12 cellular contexts compared by ENCODE assay signal in the genomic region with DNA sequence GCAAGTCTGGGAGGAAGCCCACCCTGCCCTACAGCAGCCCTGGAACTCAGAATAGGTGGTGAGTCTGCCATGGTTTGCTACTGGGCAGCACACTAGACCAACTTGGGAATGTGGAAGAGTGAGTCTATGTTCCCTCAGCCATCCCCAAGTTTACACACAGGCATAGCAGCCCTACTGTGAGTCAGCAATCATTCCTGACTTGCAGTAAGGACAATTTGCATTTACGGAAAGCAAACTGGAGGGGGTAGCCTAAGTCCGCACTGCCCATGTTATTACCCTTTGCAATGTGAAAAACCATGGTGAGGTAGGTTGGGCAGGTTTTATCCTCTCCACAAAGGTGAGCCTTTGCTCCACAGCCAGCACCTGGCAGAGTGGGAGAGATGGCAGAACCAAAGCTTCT. TPM values are rescaled to one million over a fixed set of nuclear protein-coding genes. Genes with fewer than 3 reads are reported as not detected.
DNase-seq lines count a peak whose midpoint lies in the region; ATAC-seq, FAIRE-seq and TF ChIP-seq lines count a peak whose summit lies in the region.
"Had no signal": no experiment of that assay in that cellular context is flagged by ENCODE, and none has a peak within 500 bp of the region (broad histone marks: within the 10 kb centered on the region; RNA-seq: fewer than 3 reads in every experiment).

No MANE protein-coding gene starts in this region.

- intact Hi-C loops in gastrocnemius medialis (cut with DNase I; ENCODE audit: low total_unique reads), result no loop called here
- intact Hi-C loops in aorta (cut with DNase I), result no loop called here

- H3K4me1 Mint-ChIP-seq in T-helper 2 cell treated with Interferon-gamma antibody and Interleukin-4, amounts not matched to agents 5 μg/mL and 100 μg/mL, for 36 hours (ENCODE audit: low read depth), result peaks cover 46% of the 10 kb centered on the region

- H3K56ac ChIP-seq in H1 (replicated peaks; ENCODE audit: insufficient read length, low read depth, low read length), result no peak overlapping the region

- peaks cover 0 to 6% of the 10 kb centered on the region in 2 experiments; a peak in 1 of 4 replicates for H3K79me2 ChIP-seq in H1 (ENCODE audit: control insufficient read depth in 1 of 2, insufficient read depth in 2 of 2, low read length in 2 of 2)

- 88% methylated on average over 2 of the region's 2 CpGs; no CpG with 5 or more reads in 1 of the 2 experiments for WGBS in H1 (ENCODE audit: extremely low coverage in 1 of 2, insufficient coverage in 1 of 2, insufficient read length in 1 of 2, insufficient replicate concordance in 2 of 2, low coverage in 1 of 2, low lambda C conversion rate in 2 of 2, missing lambda C conversion rate in 1 of 2), 2 experiments
- WGBS in aorta, 2 donors, result 84 to 98% methylated on average over 2 of the region's 2 CpGs

- H3K27ac ChIP-seq in Peyer's patch, result peak overlapping the region; percentile 29 to 79 (median 60)
- H3K27ac ChIP-seq in H1 (ENCODE audit: low read depth, low read length), result 0 out of 2 replicates have a peak overlapping the region, but pooled peaks have one; percentile 5
- peak overlapping the region in 3 of 4 donors; percentile 3 to 94 (median 10) for H3K27ac ChIP-seq in gastrocnemius medialis
- no peak overlapping the region for H3K27ac ChIP-seq in aorta (ENCODE audit: low read depth in 1 of 2, low read length in 2 of 2)

- H4K8ac ChIP-seq in H1 (ENCODE audit: extremely low read depth, insufficient read depth, low read length), result no peak overlapping the region

- no peak for TF ChIP-seq RAD21 in H1 (IDR thresholded peaks at IDR 0.05 in 1 of 2, conservative IDR thresholded peaks at IDR 0.05 in 1 of 2; ENCODE audit: low read depth in 2 of 2, low read length in 2 of 2)

- TF ChIP-seq POLR2A in Peyer's patch (IDR thresholded peaks at IDR 0.05) (no peak), H1 (IDR thresholded peaks at IDR 0.05; ENCODE audit: control extremely low read depth in 1 of 2, low read depth in 2 of 2, low read length in 2 of 2) (no peak), gastrocnemius medialis (IDR thresholded peaks at IDR 0.05) (no peak)

- POLR2A ChIA-PET in H1 (lab: Charles Lee; ENCODE audit: partially characterized antibody), result interaction anchor here (0.6 to 3.8 kb wide), 9 partner anchors 11 to 73 kb away, joined by 3 to 26 read pairs (median 5); partner anchors contain the start of genes DAG1 and NICN1

- DNase-seq in T-helper 2 cell treated with Interferon-gamma antibody and Interleukin-4, amounts not matched to agents 5 μg/mL and 100 μg/mL, for 36 hours (ENCODE audit: low spot score), result no peak
- no peak for DNase-seq in T-helper 2 cell
- DNase-seq in Peyer's patch, result no peak
- DNase-seq in H1 (ENCODE audit: low read depth in 1 of 2, low spot score in 2 of 2), result no peak
- no peak for DNase-seq in gastrocnemius medialis
- DNase-seq in HTR-8/SVneo (ENCODE audit: insufficient read length, low spot score), result no peak
- DNase-seq in aorta, result no peak
- DNase-seq: 8988T, NCI-H1436 treated with DMSO at 0.1 percent for 48 hours, sigmoid colon had no signal

- H3K4me1 ChIP-seq in Peyer's patch, result peaks cover 3 to 30% (median 24%) of the 10 kb centered on the region in 4 donors
- H3K4me1 ChIP-seq in H1 (replicated peaks in 1 of 4; ENCODE audit: control insufficient read depth in 3 of 4, insufficient read depth in 4 of 4, low read length in 3 of 4), result peaks cover 3 to 11% (median 8%) of the 10 kb centered on the region in 4 experiments
- H3K4me1 ChIP-seq in gastrocnemius medialis, result peaks cover 13 to 22% of the 10 kb centered on the region in 2 donors
- H3K4me1 ChIP-seq in aorta (ENCODE audit: control insufficient read depth in 1 of 2, insufficient read depth in 2 of 2, low read length in 2 of 2), result no peaks in the 10 kb centered on the region

- H4K5ac ChIP-seq in H1 (ENCODE audit: insufficient read length, low read depth, low read length), result no peak overlapping the region

- no peak for FAIRE-seq in H1 (lab: Jason Lieb, UNC)
- no peak for FAIRE-seq in HTR-8/SVneo (lab: Jason Lieb, UNC)

- H2BK120ac ChIP-seq in H1 (replicated peaks; ENCODE audit: low read depth, low read length), result no peak overlapping the region

- no peak overlapping the region for H3K14ac ChIP-seq in H1 (ENCODE audit: insufficient read length)

- no peak overlapping the region; a peak in 1 of 7 replicates for H3K9ac ChIP-seq in H1 (replicated peaks in 1 of 4; ENCODE audit: extremely low read depth in 1 of 4, low read depth in 3 of 4, low read length in 3 of 4)

- no peak for TF ChIP-seq EP300 in H1 (IDR thresholded peaks at IDR 0.05; ENCODE audit: borderline replicate concordance in 1 of 2, low read depth in 2 of 2, low read length in 2 of 2)

- H3K79me1 ChIP-seq in H1 (ENCODE audit: low read depth, low read length), result peaks cover 10% of the 10 kb centered on the region

- peak overlapping the region; percentile 79 for H3K4me3 Mint-ChIP-seq in T-helper 2 cell treated with Interferon-gamma antibody and Interleukin-4, amounts not matched to agents 5 μg/mL and 100 μg/mL, for 36 hours

- H3K23me2 ChIP-seq in H1 (ENCODE audit: low read depth, low read length), result peaks cover 16% of the 10 kb centered on the region

- H3K4ac ChIP-seq in H1 (replicated peaks; ENCODE audit: insufficient read length, low read depth, low read length), result no peak overlapping the region

- H3K23ac ChIP-seq in H1 (ENCODE audit: insufficient read length), result no peak overlapping the region

- H3K27ac Mint-ChIP-seq in T-helper 2 cell treated with Interferon-gamma antibody and Interleukin-4, amounts not matched to agents 5 μg/mL and 100 μg/mL, for 36 hours, result peak overlapping the region; percentile 96

- no peak overlapping the region for H2BK12ac ChIP-seq in H1 (ENCODE audit: low read depth, low read length)

- no peak overlapping the region for H3K4me3 ChIP-seq in Peyer's patch
- H3K4me3 ChIP-seq in H1 (ENCODE audit: extremely low read depth in 1 of 4, insufficient read depth in 2 of 4, low read depth in 3 of 4, low read length in 4 of 4), result no peak overlapping the region
- H3K4me3 ChIP-seq in gastrocnemius medialis, result no peak overlapping the region
- H3K4me3 ChIP-seq in aorta (ENCODE audit: low read length in 2 of 2), result no peak overlapping the region
- H3K4me3 ChIP-seq: coronary artery, sigmoid colon had no signal

- H4K91ac ChIP-seq in H1 (replicated peaks; ENCODE audit: insufficient read length, low read length), result no peak overlapping the region

- H3K9me3 Mint-ChIP-seq in T-helper 2 cell treated with Interferon-gamma antibody and Interleukin-4, amounts not matched to agents 5 μg/mL and 100 μg/mL, for 36 hours, result no peaks in the 10 kb centered on the region

- ATAC-seq in gastrocnemius medialis, result no peak
- ATAC-seq in GM19035 (IDR thresholded peaks at IDR 0.05; ENCODE audit: unreplicated experiment), result no peak
- no peak for ATAC-seq in aorta (ENCODE audit: low FRiP score)

- peaks cover 0 to 2% of the 10 kb centered on the region in 2 experiments for H4K20me1 ChIP-seq in H1 (replicated peaks in 1 of 2; ENCODE audit: control insufficient read depth in 1 of 2, insufficient read depth in 2 of 2, low read length in 2 of 2)

- no peak overlapping the region for H2AFZ ChIP-seq in H1 (ENCODE audit: low read length)

- 0 out of 2 replicates have a peak overlapping the region, but pooled peaks have one; percentile 81 for H2BK5ac ChIP-seq in H1 (ENCODE audit: low read depth, low read length)

- TF ChIP-seq CTCF in Peyer's patch (IDR thresholded peaks at IDR 0.05), result no peak
- TF ChIP-seq CTCF in H1 (IDR thresholded peaks at IDR 0.05; ENCODE audit: control extremely low read depth in 1 of 3, insufficient read depth in 1 of 3, low read depth in 1 of 3, low read length in 3 of 3), result no peak
- no peak for TF ChIP-seq CTCF in gastrocnemius medialis (IDR thresholded peaks at IDR 0.05 in 4 of 5, conservative IDR thresholded peaks at IDR 0.05 in 1 of 5)

- H3K36me3 ChIP-seq in Peyer's patch (peaks cover 0 to 20% (median 0%) of the 10 kb centered on the region in 3 donors), H1 (ENCODE audit: control insufficient read depth in 2 of 4, insufficient read depth in 4 of 4, low read length in 3 of 4) (peaks cover 0 to 8% (median 4%) of the 10 kb centered on the region in 4 experiments; a peak in 2 of 8 replicates), gastrocnemius medialis (peaks cover 0 to 14% of the 10 kb centered on the region in 2 donors), aorta (ENCODE audit: control insufficient read depth in 1 of 2, insufficient read depth in 2 of 2, low read length in 1 of 2) (peaks cover 0 to 5% of the 10 kb centered on the region in 2 donors)

- H3K27me3 ChIP-seq in Peyer's patch (no peaks in the 10 kb centered on the region), H1 (replicated peaks in 1 of 4; ENCODE audit: control insufficient read depth in 3 of 4, extremely low read depth in 1 of 4, insufficient read depth in 3 of 4, low read length in 3 of 4) (0 out of 7 replicates have a peak, but pooled peaks cover 0 to 1% (median 0%) of the 10 kb centered on the region in 4 experiments), gastrocnemius medialis (no peaks in the 10 kb centered on the region), aorta (ENCODE audit: control insufficient read depth in 1 of 2, insufficient read depth in 2 of 2, low read length in 1 of 2) (no peaks in the 10 kb centered on the region)
- H3K27me3 ChIP-seq: sigmoid colon had no signal

- CTCF ChIA-PET in H1 (lab: Charles Lee; ENCODE audit: partially characterized antibody), result interaction anchor here (0.7 to 3.9 kb wide), 15 partner anchors 9 to 260 kb away, joined by 3 to 20 read pairs (median 10); partner anchors contain the start of genes NICN1 and USP4

- in situ Hi-C loops in gastrocnemius medialis (cut with MboI; ENCODE audit: low sequenced_read_pairs in 4 of 4), result no loop called here

- H3K18ac ChIP-seq in H1 (ENCODE audit: extremely low read depth, low read length), result no peak overlapping the region

- no peaks in the 10 kb centered on the region for H3K9me3 ChIP-seq in Peyer's patch
- H3K9me3 ChIP-seq in H1 (ENCODE audit: insufficient read depth in 2 of 2, low read depth in 1 of 2, low read length in 1 of 2), result no peaks in the 10 kb centered on the region
- H3K9me3 ChIP-seq in gastrocnemius medialis, result no peaks in the 10 kb centered on the region
- H3K9me3 ChIP-seq in aorta (ENCODE audit: control insufficient read depth, low read length), result no peaks in the 10 kb centered on the region
- H3K9me3 ChIP-seq: sigmoid colon had no signal

- no peak overlapping the region for H2AK5ac ChIP-seq in H1 (ENCODE audit: low read depth, low read length)

- peaks cover 50% of the 10 kb centered on the region for H3K36me3 Mint-ChIP-seq in T-helper 2 cell treated with Interferon-gamma antibody and Interleukin-4, amounts not matched to agents 5 μg/mL and 100 μg/mL, for 36 hours (ENCODE audit: low read depth)

- no peak overlapping the region for H2BK15ac ChIP-seq in H1 (ENCODE audit: low read length)

- H3K4me2 ChIP-seq in H1 (ENCODE audit: insufficient read depth in 1 of 2, low read depth in 2 of 2, low read length in 2 of 2), result 0 out of 4 replicates have a peak overlapping the region, but pooled peaks of 1 of the 2 experiments have one; percentile 9

- no peaks in the 10 kb centered on the region for H3K27me3 Mint-ChIP-seq in T-helper 2 cell treated with Interferon-gamma antibody and Interleukin-4, amounts not matched to agents 5 μg/mL and 100 μg/mL, for 36 hours (ENCODE audit: low read depth)

- no peak overlapping the region for H2BK20ac ChIP-seq in H1 (ENCODE audit: low read length)

RNA-seq across cellular contexts. Expression of gene TCTA, which starts 4.6 kb away (rescaled TPM):
- 10 to 100 TPM; 12.4 to 56.4 (median 40.9) TPM for total RNA-seq in Peyer's patch
- 6.2 and 7.4 TPM in 2 replicates for total RNA-seq in H1 (2021; fragmentation: NEBNext Ultra II Directional; extraction: Animal tissue kit (Norgen Biotek cat#: 25700))
- polyA plus RNA-seq in H1 (2011; rRNA removed), result 11.0 and 13.2 TPM in 2 replicates
- polyA plus RNA-seq in H1 (2011; cell fraction: cytosol; rRNA removed), result 14.1 TPM
- polyA plus RNA-seq in H1 (2011; cell fraction: nucleus; rRNA removed), result 7.9 TPM
- polyA plus RNA-seq in H1 (2012, experiment 1 of 2), result 8.6 to 10.2 TPM (median 9.5 TPM) in 4 replicates
- polyA plus RNA-seq in H1 (2012, experiment 2 of 2), result 9.0 TPM
- polyA plus RNA-seq in H1 (2013, experiment 1 of 2), result 3.9 TPM
- 4.5 TPM for polyA plus RNA-seq in H1 (2013, experiment 2 of 2)
- 11.6 and 12.0 TPM in 2 replicates for polyA minus RNA-seq in H1 (2011; rRNA and poly(A)+ RNA removed)
- polyA minus RNA-seq in H1 (2011; cell fraction: cytosol; rRNA and poly(A)+ RNA removed), result 5.1 TPM
- 17.3 TPM for polyA minus RNA-seq in H1 (2011; cell fraction: nucleus; rRNA and poly(A)+ RNA removed)
- 10 to 100 TPM; 12.0 to 25.8 (median 15.1) TPM for total RNA-seq in gastrocnemius medialis
- 10 to 100 TPM; 23.8 to 27.2 TPM for total RNA-seq in aorta
- 10 to 100 TPM; 24.8 to 27.3 TPM for polyA plus RNA-seq in aorta

RNA-seq across cellular contexts. Expression of gene RHOA, which starts 5.1 kb away (rescaled TPM):
- total RNA-seq in Peyer's patch (100 to 1,000 TPM; 223 to 294 (median 274) TPM), gastrocnemius medialis (100 to 1,000 TPM; 244 to 411 (median 282) TPM), aorta (100 to 1,000 TPM; 465 to 552 TPM)
- total RNA-seq in H1 (2021; fragmentation: NEBNext Ultra II Directional; extraction: Animal tissue kit (Norgen Biotek cat#: 25700)), result 386 and 397 TPM in 2 replicates
- polyA plus RNA-seq in H1 (2011; rRNA removed) (176 and 225 TPM in 2 replicates), aorta (100 to 1,000 TPM; 367 to 580 TPM)
- polyA plus RNA-seq in H1 (2011; cell fraction: cytosol; rRNA removed), result 237 TPM
- polyA plus RNA-seq in H1 (2011; cell fraction: nucleus; rRNA removed), result 230 TPM
- polyA plus RNA-seq in H1 (2012, experiment 1 of 2), result 329 to 425 TPM (median 343 TPM) in 4 replicates
- polyA plus RNA-seq in H1 (2012, experiment 2 of 2), result 382 TPM
- polyA plus RNA-seq in H1 (2013, experiment 1 of 2), result 313 TPM
- 317 TPM for polyA plus RNA-seq in H1 (2013, experiment 2 of 2)
- 293 and 303 TPM in 2 replicates for polyA minus RNA-seq in H1 (2011; rRNA and poly(A)+ RNA removed)
- 236 TPM for polyA minus RNA-seq in H1 (2011; cell fraction: cytosol; rRNA and poly(A)+ RNA removed)
- polyA minus RNA-seq in H1 (2011; cell fraction: nucleus; rRNA and poly(A)+ RNA removed), result 122 TPM

RNA-seq across cellular contexts. Expression of gene AMT, which starts 5.4 kb away (rescaled TPM):
- 10 to 100 TPM; 13.3 to 32.9 (median 25.1) TPM for total RNA-seq in Peyer's patch
- 44.3 and 46.5 TPM in 2 replicates for total RNA-seq in H1 (2021; fragmentation: NEBNext Ultra II Directional; extraction: Animal tissue kit (Norgen Biotek cat#: 25700))
- polyA plus RNA-seq in H1 (2011; rRNA removed), result 90.1 and 92.4 TPM in 2 replicates
- 97.0 TPM for polyA plus RNA-seq in H1 (2011; cell fraction: cytosol; rRNA removed)
- 227 TPM for polyA plus RNA-seq in H1 (2011; cell fraction: nucleus; rRNA removed)
- 56.6 to 72.5 TPM (median 63.8 TPM) in 4 replicates for polyA plus RNA-seq in H1 (2012, experiment 1 of 2)
- polyA plus RNA-seq in H1 (2012, experiment 2 of 2), result 42.5 TPM
- polyA plus RNA-seq in H1 (2013, experiment 1 of 2), result 35.4 TPM
- 32.2 TPM for polyA plus RNA-seq in H1 (2013, experiment 2 of 2)
- polyA minus RNA-seq in H1 (2011; rRNA and poly(A)+ RNA removed), result 93.0 and 99.7 TPM in 2 replicates
- 21.9 TPM for polyA minus RNA-seq in H1 (2011; cell fraction: cytosol; rRNA and poly(A)+ RNA removed)
- polyA minus RNA-seq in H1 (2011; cell fraction: nucleus; rRNA and poly(A)+ RNA removed), result 33.6 TPM
- 1 to 10 TPM in 2 of 4 donors, under 1 TPM in 1, not detected in 1; 0.52 to 1.3 (median 1.1) TPM for total RNA-seq in gastrocnemius medialis
- 10 to 100 TPM in 1 of 2 donors, 1 to 10 TPM in 1; 3.6 to 11.3 TPM for total RNA-seq in aorta
- 10 to 100 TPM; 12.6 to 70.8 TPM for polyA plus RNA-seq in aorta

RNA-seq across cellular contexts. Expression of gene NICN1, which starts 12.3 kb away (rescaled TPM):
- total RNA-seq in Peyer's patch (1 to 10 TPM in 3 of 4 donors, not detected in 1; 2.0 to 7.7 (median 7.6) TPM), gastrocnemius medialis (1 to 10 TPM; 1.9 to 7.0 (median 3.8) TPM), aorta (10 to 100 TPM; 10.7 to 25.6 TPM)
- 8.2 and 9.0 TPM in 2 replicates for total RNA-seq in H1 (2021; fragmentation: NEBNext Ultra II Directional; extraction: Animal tissue kit (Norgen Biotek cat#: 25700))
- polyA plus RNA-seq in H1 (2011; rRNA removed) (15.3 and 20.9 TPM in 2 replicates), aorta (10 to 100 TPM in 1 of 2 donors, 1 to 10 TPM in 1; 5.5 to 23.4 TPM)
- polyA plus RNA-seq in H1 (2011; cell fraction: cytosol; rRNA removed), result 15.3 TPM
- polyA plus RNA-seq in H1 (2011; cell fraction: nucleus; rRNA removed), result 70.7 TPM
- 11.5 to 14.2 TPM (median 14.0 TPM) in 4 replicates for polyA plus RNA-seq in H1 (2012, experiment 1 of 2)
- 12.2 TPM for polyA plus RNA-seq in H1 (2012, experiment 2 of 2)
- 5.9 TPM for polyA plus RNA-seq in H1 (2013, experiment 1 of 2)
- 6.4 TPM for polyA plus RNA-seq in H1 (2013, experiment 2 of 2)
- 21.2 and 25.6 TPM in 2 replicates for polyA minus RNA-seq in H1 (2011; rRNA and poly(A)+ RNA removed)
- polyA minus RNA-seq in H1 (2011; cell fraction: cytosol; rRNA and poly(A)+ RNA removed), result 6.3 TPM
- polyA minus RNA-seq in H1 (2011; cell fraction: nucleus; rRNA and poly(A)+ RNA removed), result 4.9 TPM

RNA-seq across cellular contexts. Expression of gene DAG1, which starts 53.2 kb away (rescaled TPM):
- 10 to 100 TPM; 11.6 to 79.2 (median 62.6) TPM for total RNA-seq in Peyer's patch
- 137 and 138 TPM in 2 replicates for total RNA-seq in H1 (2021; fragmentation: NEBNext Ultra II Directional; extraction: Animal tissue kit (Norgen Biotek cat#: 25700))
- 97.5 and 125 TPM in 2 replicates for polyA plus RNA-seq in H1 (2011; rRNA removed)
- polyA plus RNA-seq in H1 (2011; cell fraction: cytosol; rRNA removed), result 73.3 TPM
- 117 TPM for polyA plus RNA-seq in H1 (2011; cell fraction: nucleus; rRNA removed)
- polyA plus RNA-seq in H1 (2012, experiment 1 of 2), result 64.9 to 94.3 TPM (median 86.3 TPM) in 4 replicates
- 106 TPM for polyA plus RNA-seq in H1 (2012, experiment 2 of 2)
- polyA plus RNA-seq in H1 (2013, experiment 1 of 2), result 204 TPM
- 192 TPM for polyA plus RNA-seq in H1 (2013, experiment 2 of 2)
- polyA minus RNA-seq in H1 (2011; rRNA and poly(A)+ RNA removed), result 188 and 262 TPM in 2 replicates
- 72.7 TPM for polyA minus RNA-seq in H1 (2011; cell fraction: cytosol; rRNA and poly(A)+ RNA removed)
- 49.7 TPM for polyA minus RNA-seq in H1 (2011; cell fraction: nucleus; rRNA and poly(A)+ RNA removed)
- total RNA-seq in gastrocnemius medialis, result 100 to 1,000 TPM in 3 of 4 donors, 10 to 100 TPM in 1; 95.0 to 177 (median 109) TPM
- 10 to 100 TPM; 70.3 to 87.4 TPM for total RNA-seq in aorta
- 10 to 100 TPM; 15.3 to 25.3 TPM for polyA plus RNA-seq in aorta

Comparison
In these comparisons a context has a peak if more than half of its experiments do, and no peak if none do; other contexts are left out.
1. H3K27ac ChIP-seq: peak in Peyer's patch (4 of 4), H1 (single experiment) and gastrocnemius medialis (3 of 4); none in aorta (0 of 2).